ENCODE assay signal across 18 cellular contexts in genomic region chr1:68217060-68217554, GRCh38. TPM values are rescaled to one million over a fixed set of nuclear protein-coding genes. Genes with fewer than 3 reads are reported as not detected.
A peak's percentile ranks its signal among the peaks of the same experiment; 100 is the strongest.
DNase-seq lines count a peak whose midpoint lies in the region; ATAC-seq and TF ChIP-seq lines count a peak whose summit lies in the region.
"Had no signal": no experiment of that assay in that cellular context is flagged by ENCODE, and none has a peak within 500 bp of the region (broad histone marks: within the 10 kb centered on the region; RNA-seq: fewer than 3 reads in every experiment).

No MANE protein-coding gene starts in this region.

- no peak overlapping the region for H3K4me3 Mint-ChIP-seq in activated T-cell treated with anti-CD3 and anti-CD28 coated beads, Interleukin-2, amount 50 U/mL, for 4 hours
- H3K4me3 Mint-ChIP-seq: activated CD4-positive, alpha-beta memory T cell treated with anti-CD3 and anti-CD28 coated beads for 36 hours; dendritic cell treated with granulocyte-macrophage colony-stimulating factor and Interleukin-4, amounts not matched to agents 40 ng/mL and 50 ng/mL, for 4 days had no signal

- 0 out of 2 replicates have a peak, but pooled peaks have one; percentile 25 for TF ChIP-seq RAD21 in Ishikawa (IDR thresholded peaks at IDR 0.05; ENCODE audit: low read depth)

- TF ChIP-seq CTCF in RWPE1 (conservative IDR thresholded peaks at IDR 0.05; ENCODE audit: low read depth), result no peak

- POLR2A ChIA-PET in RWPE1 (lab: Yijun Ruan, JAX; ENCODE audit: low non-redundant PET), result no interaction called here

- H3K27me3 Mint-ChIP-seq in activated T-cell treated with anti-CD3 and anti-CD28 coated beads, Interleukin-2, amount 50 U/mL, for 4 hours (ENCODE audit: low read depth), result no peaks in the 10 kb centered on the region
- H3K27me3 Mint-ChIP-seq: dendritic cell treated with granulocyte-macrophage colony-stimulating factor and Interleukin-4, amounts not matched to agents 40 ng/mL and 50 ng/mL, for 4 days had no signal

- no peaks in the 10 kb centered on the region for H3K36me3 Mint-ChIP-seq in activated T-cell treated with anti-CD3 and anti-CD28 coated beads, Interleukin-2, amount 50 U/mL, for 4 hours (ENCODE audit: insufficient read depth)
- H3K36me3 Mint-ChIP-seq: activated CD4-positive, alpha-beta memory T cell treated with anti-CD3 and anti-CD28 coated beads for 36 hours had no signal

- no peak overlapping the region for H3K27ac ChIP-seq in RWPE1

- CTCF ChIA-PET in RWPE1 (lab: Yijun Ruan, JAX), result no interaction called here

- peak; percentile 45; the same call in 1 of the 2 replicates for TF ChIP-seq EP300 in Ishikawa (IDR thresholded peaks at IDR 0.05; ENCODE audit: borderline replicate concordance)

- H3K9me3 Mint-ChIP-seq in activated T-cell treated with anti-CD3 and anti-CD28 coated beads, Interleukin-2, amount 50 U/mL, for 4 hours, result no peaks in the 10 kb centered on the region
- H3K9me3 Mint-ChIP-seq: activated CD4-positive, alpha-beta memory T cell treated with anti-CD3 and anti-CD28 coated beads for 36 hours; dendritic cell treated with granulocyte-macrophage colony-stimulating factor and Interleukin-4, amounts not matched to agents 40 ng/mL and 50 ng/mL, for 4 days had no signal

- H3K4me1 Mint-ChIP-seq in activated T-cell treated with anti-CD3 and anti-CD28 coated beads, Interleukin-2, amount 50 U/mL, for 4 hours (ENCODE audit: low read depth), result no peaks in the 10 kb centered on the region

- DNase-seq in NCI-H748 (lab: John Stamatoyannopoulos, UW; ENCODE audit: unreplicated experiment) (peak; percentile 96), iPS-NIHi11 (ENCODE audit: low spot score) (peak; percentile 49), renal cortical epithelial cell (ENCODE audit: low read depth) (peak; percentile 74), RWPE1 (ENCODE audit: low spot score) (no peak)
- DNase-seq in activated naive CD4-positive, alpha-beta T cell treated with anti-CD3 and anti-CD28 coated beads, Interleukin-2, amount 50 U/mL, for 16 hours, result no peak
- no peak for DNase-seq in activated effector memory CD4-positive, alpha-beta T cell treated with Interleukin-2 at 50 U/mL for 16 hours
- no peak for DNase-seq in activated T-cell treated with anti-CD3 and anti-CD28 coated beads, Interleukin-2, amount 50 U/mL, for 4 hours
- DNase-seq: activated CD4-positive, alpha-beta memory T cell treated with anti-CD3 and anti-CD28 coated beads for 36 hours; activated gamma-delta T cell; AML-193; aorta; HCEC 1CT; heart left ventricle; KBM-7; NCI-H82; posterior cingulate gyrus had no signal

- no peak for ATAC-seq in activated T-cell treated with anti-CD3 and anti-CD28 coated beads, Interleukin-2, amount 50 U/mL, for 4 hours
- ATAC-seq: heart left ventricle had no signal

TF ChIP-seq in Ishikawa, 13 proteins besides CTCF, POLR2A, EP300 and RAD21:
- peak; percentile 26; the same call in 1 of the 2 replicates for TF ChIP-seq CEBPB (IDR thresholded peaks at IDR 0.05)
- TF ChIP-seq USF1 (IDR thresholded peaks at IDR 0.05), result no peak
- no peak for TF ChIP-seq CREB1 (IDR thresholded peaks at IDR 0.05; ENCODE audit: low read depth)
- peak; percentile 87 for TF ChIP-seq NFIC (IDR thresholded peaks at IDR 0.05)
- peak; percentile 81 for TF ChIP-seq TCF12 (IDR thresholded peaks at IDR 0.05; ENCODE audit: low read depth)
- peak; percentile 51 for TF ChIP-seq MAX (IDR thresholded peaks at IDR 0.05)
- TF ChIP-seq EGR1 (IDR thresholded peaks at IDR 0.05), result no peak
- no peak for TF ChIP-seq YY1 (IDR thresholded peaks at IDR 0.05; ENCODE audit: low read depth)
- TF ChIP-seq TAF1 (IDR thresholded peaks at IDR 0.05; ENCODE audit: low read depth), result no peak
- no peak for TF ChIP-seq ZBTB7A (IDR thresholded peaks at IDR 0.05; ENCODE audit: low read depth)
- peak; percentile 76 for TF ChIP-seq TEAD4 (IDR thresholded peaks at IDR 0.05)
- TF ChIP-seq FOXM1 (IDR thresholded peaks at IDR 0.05; ENCODE audit: borderline replicate concordance, low read depth), result no peak
- TF ChIP-seq REST (IDR thresholded peaks at IDR 0.05; ENCODE audit: low read depth), result no peak
TF ChIP-seq in Ishikawa: peak in this region for 5.

RNA-seq across cellular contexts. Expression of gene WLS, which starts 15.2 kb away (rescaled TPM):
- total RNA-seq in renal cortical epithelial cell, result 32.5 and 53.1 TPM in 2 replicates
- under 1 TPM; 0.23 to 0.33 (median 0.32) TPM for total RNA-seq in activated T-cell treated with anti-CD3 and anti-CD28 coated beads, Interleukin-2, amount 50 U/mL, for 4 hours
- total RNA-seq: activated CD4-positive, alpha-beta memory T cell treated with anti-CD3 and anti-CD28 coated beads for 36 hours had no signal

Comparison
In these comparisons a context has a peak if more than half of its experiments do, and no peak if none do; other contexts are left out.
1. DNase-seq: peak in NCI-H748 (single experiment), iPS-NIHi11 (single experiment) and renal cortical epithelial cell (single experiment); none in activated naive CD4-positive, alpha-beta T cell treated with anti-CD3 and anti-CD28 coated beads, Interleukin-2, amount 50 U/mL, for 16 hours (single experiment), activated effector memory CD4-positive, alpha-beta T cell treated with Interleukin-2 at 50 U/mL for 16 hours (single experiment), RWPE1 (single experiment) and activated T-cell treated with anti-CD3 and anti-CD28 coated beads, Interleukin-2, amount 50 U/mL, for 4 hours (single experiment).
2. RNA of gene WLS, which starts 15.2 kb away (total RNA-seq): 32.5 to 53.1 TPM in renal cortical epithelial cell; 0.23 to 0.33 TPM in activated T-cell treated with anti-CD3 and anti-CD28 coated beads, Interleukin-2, amount 50 U/mL, for 4 hours; every median in the first group is over 10 times any median in the second.